ENCODE assay signal across 7 cellular contexts in the genomic region with DNA sequence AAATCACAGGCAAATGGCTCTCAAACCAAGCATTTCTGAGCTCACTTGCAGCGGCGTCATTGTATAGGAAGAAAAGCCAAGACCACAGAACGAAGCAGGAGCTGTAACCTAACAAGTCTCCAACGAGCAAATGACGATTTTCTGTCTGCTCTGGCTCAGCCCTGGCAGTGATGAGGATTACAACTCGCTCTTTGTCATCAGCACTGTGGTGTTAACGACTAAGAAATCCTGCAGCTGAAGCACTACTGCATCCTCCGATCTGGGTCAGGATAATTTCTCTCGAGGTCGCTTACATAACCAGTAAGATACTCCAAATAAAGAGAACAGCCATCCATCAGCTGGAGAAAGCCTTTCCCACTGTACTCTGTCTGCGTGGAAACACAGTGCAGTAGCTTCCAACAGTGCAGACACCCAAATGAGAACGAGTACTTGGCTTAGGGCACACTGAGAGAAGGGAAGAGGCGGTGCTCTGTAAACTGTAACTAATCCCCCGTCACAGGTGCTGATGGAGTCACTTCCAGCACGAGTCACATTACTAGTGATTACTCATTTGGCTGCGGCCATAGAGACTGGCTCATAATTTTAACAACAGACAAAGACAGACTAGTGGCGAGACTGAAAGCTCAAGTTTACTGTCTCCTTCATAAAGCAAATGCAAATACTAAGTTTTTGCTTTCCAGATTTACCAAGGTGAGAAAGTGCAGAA.
DNase-seq lines count a peak whose midpoint lies in the region; ATAC-seq, FAIRE-seq and TF ChIP-seq lines count a peak whose summit lies in the region.

No MANE protein-coding gene starts in this region.

- H2AFZ ChIP-seq in GM12878 (ENCODE audit: control insufficient read depth, low read depth, low read length) = no peak overlapping the region; the same call in 1 of the 2 replicates

- SMC1A ChIA-PET in GM12878 (lab: Charles Lee; ENCODE audit: uncharacterized antibody, unreplicated experiment) = interaction anchor here (0.9 to 6.8 kb wide), 26 partner anchors 10 to 363 kb away, joined by 3 to 68 read pairs (median 4); a partner anchor contains a TSS

- H4K20me1 ChIP-seq in GM12878 (ENCODE audit: control insufficient read depth, insufficient read depth) = no peaks in the 10 kb centered on the region

- peaks cover 18% of the 10 kb centered on the region for H3K4me1 ChIP-seq in GM12878 (ENCODE audit: control insufficient read depth, insufficient read depth, low read length)
- peaks cover 0 to 35% (median 19%) of the 10 kb centered on the region in 4 donors for H3K4me1 ChIP-seq in sigmoid colon

- H3K9me3 ChIP-seq in GM12878 (replicated peaks; ENCODE audit: control insufficient read depth, insufficient read depth, low read length) (no peaks in the 10 kb centered on the region), sigmoid colon (no peaks in the 10 kb centered on the region)

- H3K27me3 ChIP-seq in GM12878 (replicated peaks in 1 of 2; ENCODE audit: control insufficient read depth in 2 of 2, insufficient read depth in 2 of 2, low read length in 1 of 2) (no peaks in the 10 kb centered on the region), sigmoid colon (no peaks in the 10 kb centered on the region)

- H3K4me2 ChIP-seq in GM12878 (ENCODE audit: control insufficient read depth, insufficient read depth) = peak overlapping the region; percentile 53

- peak; percentile 83 to 84; a peak in 3 of 4 replicates for TF ChIP-seq EP300 in GM12878 (IDR thresholded peaks at IDR 0.05; ENCODE audit: borderline replicate concordance in 1 of 2, control insufficient read depth in 1 of 2, low read depth in 2 of 2, low read length in 2 of 2)
- peak in 3 of 4 donors; percentile 49 to 92 (median 56) for TF ChIP-seq EP300 in sigmoid colon (IDR thresholded peaks at IDR 0.05)

- TF ChIP-seq RAD21 in GM12878 (IDR thresholded peaks at IDR 0.05; ENCODE audit: insufficient read depth, low read depth, low read length) = no peak

- BruUV-seq in GM12878 (replicated peaks; lab: Mats Ljungman, UMichigan) = TSS peak; percentile 82

- in situ Hi-C loops in GM12878 (cut with MboI) = no loop called here

- intact Hi-C loops in GM12878 (cut with micrococcal nuclease; ENCODE audit: unreplicated experiment) (loop anchor here (1.0 to 5.0 kb wide), 5 partner anchors 18 to 253 kb away; a partner anchor contains a TSS), sigmoid colon (cut with DNase I) (loop anchor here (2.0 to 5.0 kb wide), 4 partner anchors 198 to 443 kb away; a partner anchor contains a TSS)

- TF ChIP-seq CTCF in GM12878 (IDR thresholded peaks at IDR 0.05 in 2 of 3, conservative IDR thresholded peaks at IDR 0.05 in 1 of 3; ENCODE audit: control insufficient read depth in 2 of 3, extremely low read depth in 1 of 3, insufficient read depth in 1 of 3, low read depth in 3 of 3, low read length in 3 of 3) = peak in 1 of 3 experiments; percentile 30; a peak in 1 of 6 replicates
- TF ChIP-seq CTCF in sigmoid colon (IDR thresholded peaks at IDR 0.05) = peak in 2 of 4 experiments; percentile 14 to 44

- H3K4me3 ChIP-seq in GM12878 = peak overlapping the region; percentile 91
- peak overlapping the region; percentile 38 to 55 (median 52) for H3K4me3 ChIP-seq in sigmoid colon

- TF ChIP-seq POLR2A in GM12878 (IDR thresholded peaks at IDR 0.05; ENCODE audit: low read depth, low read length) = peak; percentile 99
- TF ChIP-seq POLR2A in sigmoid colon (IDR thresholded peaks at IDR 0.05) = peak; percentile 70 to 89

- H3K9ac ChIP-seq in GM12878 (ENCODE audit: control insufficient read depth, insufficient read depth, low read length) = peak overlapping the region; percentile 84

- FAIRE-seq in GM12878 (lab: Jason Lieb, UNC) = peak; percentile 94

- H3K79me2 ChIP-seq in GM12878 (ENCODE audit: control insufficient read depth, insufficient read depth, low read length) = peaks cover 72% of the 10 kb centered on the region

- POLR2A ChIA-PET in GM12878 (lab: Charles Lee) = interaction anchor here (0.6 to 2.8 kb wide), 14 partner anchors 9 to 731 kb away, joined by 3 to 15 read pairs (median 6); no protein-coding TSS in a partner anchor

- DNase-seq in NCI-H1694 treated with DMSO at 0.1 percent for 48 hours (lab: John Stamatoyannopoulos, UW) (peak; percentile 93), T-helper 9 cell (peak; percentile 63), GM12878 (ENCODE audit: low read depth, low spot score) (peak; percentile 95), iPS DF 19.7 (ENCODE audit: low read depth, low spot score) (peak; percentile 91), sigmoid colon (peak; percentile 95)

- CTCF ChIA-PET in GM12878 (lab: Yijun Ruan, JAX) = interaction anchor here (0.8 to 5.9 kb wide), 10 partner anchors 11 to 451 kb away, joined by 3 to 33 read pairs (median 8); no protein-coding TSS in a partner anchor

- ATAC-seq in GM18499 (IDR thresholded peaks at IDR 0.05; ENCODE audit: insufficient read depth, unreplicated experiment) (peak; percentile 94), HG02885 (IDR thresholded peaks at IDR 0.05; ENCODE audit: poor library complexity, unreplicated experiment) (peak; percentile 95), GM12878 (peak; percentile 87)

- RAD21 ChIA-PET in GM12878 (lab: Charles Lee; ENCODE audit: unreplicated experiment) = interaction anchor here (0.6 to 4.6 kb wide), 24 partner anchors 10 to 360 kb away, joined by 3 to 67 read pairs (median 6); no protein-coding TSS in a partner anchor

- 3% methylated on average over 17 of the region's 17 CpGs for WGBS in GM12878 (ENCODE audit: insufficient coverage, insufficient replicate concordance, low lambda C conversion rate, missing lambda C conversion rate)
- WGBS in sigmoid colon, 2 donors = 0% methylated on average over 17 of the region's 17 CpGs

- no peaks in the 10 kb centered on the region for H3K36me3 ChIP-seq in GM12878 (ENCODE audit: control insufficient read depth in 2 of 2, insufficient read depth in 2 of 2, low read length in 1 of 2)
- no peaks in the 10 kb centered on the region for H3K36me3 ChIP-seq in sigmoid colon

- peak overlapping the region; percentile 80 for H3K27ac ChIP-seq in GM12878 (ENCODE audit: control insufficient read depth, insufficient read depth)
- H3K27ac ChIP-seq in sigmoid colon = peak overlapping the region; percentile 83 to 91 (median 90)

TF ChIP-seq in GM12878, 131 proteins besides CTCF, POLR2A, EP300 and RAD21 (continues in another document):
- no peak for TF ChIP-seq MTA3 (IDR thresholded peaks at IDR 0.05; ENCODE audit: borderline replicate concordance, low read length)
- no peak for TF ChIP-seq ZNF217 (IDR thresholded peaks at IDR 0.05)
- TF ChIP-seq BHLHE40 (IDR thresholded peaks at IDR 0.05; ENCODE audit: borderline replicate concordance in 1 of 2, low read depth in 2 of 2, low read length in 1 of 2) = peak; percentile 96 to 97
- peak; percentile 46; the same call in 1 of the 2 replicates for TF ChIP-seq SPI1 (IDR thresholded peaks at IDR 0.05; ENCODE audit: borderline replicate concordance, insufficient read depth, low read depth, low read length)
- peak; percentile 83; the same call in 1 of the 2 replicates for TF ChIP-seq SIN3A (IDR thresholded peaks at IDR 0.05; ENCODE audit: low read depth, low read length)
- TF ChIP-seq, protein P1, sequence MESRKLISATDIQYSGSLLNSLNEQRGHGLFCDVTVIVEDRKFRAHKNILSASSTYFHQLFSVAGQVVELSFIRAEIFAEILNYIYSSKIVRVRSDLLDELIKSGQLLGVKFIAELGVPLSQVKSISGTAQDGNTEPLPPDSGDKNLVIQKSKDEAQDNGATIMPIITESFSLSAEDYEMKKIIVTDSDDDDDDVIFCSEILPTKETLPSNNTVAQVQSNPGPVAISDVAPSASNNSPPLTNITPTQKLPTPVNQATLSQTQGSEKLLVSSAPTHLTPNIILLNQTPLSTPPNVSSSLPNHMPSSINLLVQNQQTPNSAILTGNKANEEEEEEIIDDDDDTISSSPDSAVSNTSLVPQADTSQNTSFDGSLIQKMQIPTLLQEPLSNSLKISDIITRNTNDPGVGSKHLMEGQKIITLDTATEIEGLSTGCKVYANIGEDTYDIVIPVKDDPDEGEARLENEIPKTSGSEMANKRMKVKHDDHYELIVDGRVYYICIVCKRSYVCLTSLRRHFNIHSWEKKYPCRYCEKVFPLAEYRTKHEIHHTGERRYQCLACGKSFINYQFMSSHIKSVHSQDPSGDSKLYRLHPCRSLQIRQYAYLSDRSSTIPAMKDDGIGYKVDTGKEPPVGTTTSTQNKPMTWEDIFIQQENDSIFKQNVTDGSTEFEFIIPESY (IDR thresholded peaks at IDR 0.05) = no peak
- TF ChIP-seq, protein P2, sequence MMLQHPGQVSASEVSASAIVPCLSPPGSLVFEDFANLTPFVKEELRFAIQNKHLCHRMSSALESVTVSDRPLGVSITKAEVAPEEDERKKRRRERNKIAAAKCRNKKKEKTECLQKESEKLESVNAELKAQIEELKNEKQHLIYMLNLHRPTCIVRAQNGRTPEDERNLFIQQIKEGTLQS (IDR thresholded peaks at IDR 0.05; ENCODE audit: borderline replicate concordance, extremely low read depth, low read depth, low read length) = no peak
- no peak for TF ChIP-seq EGR1 (IDR thresholded peaks at IDR 0.05; ENCODE audit: borderline replicate concordance in 1 of 2, low read depth in 2 of 2, low read length in 2 of 2)
- TF ChIP-seq YY1 (IDR thresholded peaks at IDR 0.05; ENCODE audit: low read depth, low read length) = peak; percentile 87
- TF ChIP-seq ZNF384 (IDR thresholded peaks at IDR 0.05; ENCODE audit: borderline replicate concordance, low read depth, low read length) = no peak
- TF ChIP-seq ZZZ3 (IDR thresholded peaks at IDR 0.05; ENCODE audit: control insufficient read depth, insufficient read length, low read depth) = no peak
- TF ChIP-seq HDAC2 (IDR thresholded peaks at IDR 0.05) = no peak
- TF ChIP-seq NRF1 (conservative IDR thresholded peaks at IDR 0.05; ENCODE audit: low read depth, low read length) = no peak
- TF ChIP-seq GATAD2B (conservative IDR thresholded peaks at IDR 0.05; ENCODE audit: low read depth) = no peak; the same call in 1 of the 2 replicates
- no peak for TF ChIP-seq BMI1 (IDR thresholded peaks at IDR 0.05; ENCODE audit: borderline replicate concordance)
- TF ChIP-seq LARP7 (IDR thresholded peaks at IDR 0.05) = no peak; the same call in 1 of the 2 replicates
- TF ChIP-seq, protein P3, sequence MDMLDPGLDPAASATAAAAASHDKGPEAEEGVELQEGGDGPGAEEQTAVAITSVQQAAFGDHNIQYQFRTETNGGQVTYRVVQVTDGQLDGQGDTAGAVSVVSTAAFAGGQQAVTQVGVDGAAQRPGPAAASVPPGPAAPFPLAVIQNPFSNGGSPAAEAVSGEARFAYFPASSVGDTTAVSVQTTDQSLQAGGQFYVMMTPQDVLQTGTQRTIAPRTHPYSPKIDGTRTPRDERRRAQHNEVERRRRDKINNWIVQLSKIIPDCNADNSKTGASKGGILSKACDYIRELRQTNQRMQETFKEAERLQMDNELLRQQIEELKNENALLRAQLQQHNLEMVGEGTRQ (IDR thresholded peaks at IDR 0.05; ENCODE audit: borderline replicate concordance, low read depth, low read length) = no peak
- TF ChIP-seq STAT1 (conservative IDR thresholded peaks at IDR 0.05) = no peak
- TF ChIP-seq NR2C1 (IDR thresholded peaks at IDR 0.05) = no peak
- peak; percentile 80 for TF ChIP-seq GABPA (IDR thresholded peaks at IDR 0.05; ENCODE audit: low read depth)
- TF ChIP-seq CHD4 (IDR thresholded peaks at IDR 0.05) = no peak

Comparison
In these comparisons a context has a peak if more than half of its experiments do, and no peak if none do; other contexts are left out.
1. Peak in every context shown above with its lines: DNase-seq, ATAC-seq, H3K4me3 ChIP-seq and H3K27ac ChIP-seq.